Comparison of ENCODE assay signal across 19 cellular contexts in the genomic region with DNA sequence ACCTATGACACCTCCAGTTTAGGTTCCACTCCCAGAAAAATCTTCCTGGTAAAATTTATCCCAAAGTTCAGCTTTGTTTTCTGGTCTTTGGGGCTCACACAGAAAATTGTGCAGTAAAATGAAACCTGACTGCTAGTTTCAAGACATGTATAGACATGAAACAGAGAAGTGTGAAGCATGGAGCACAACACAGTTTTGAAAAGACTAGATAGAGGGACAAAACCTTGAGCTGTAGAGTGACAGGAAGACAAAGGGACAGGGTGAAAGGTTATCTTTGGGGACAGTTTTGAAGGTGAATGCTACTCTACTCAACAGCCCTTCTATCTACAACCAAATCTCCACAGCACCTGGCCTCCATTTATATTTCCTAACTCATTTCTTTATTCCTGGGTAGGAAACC.
DNase-seq lines count a peak whose midpoint lies in the region; ATAC-seq, FAIRE-seq and TF ChIP-seq lines count a peak whose summit lies in the region.
"Had no signal": no experiment of that assay in that cellular context is flagged by ENCODE, and none has a peak within 500 bp of the region (broad histone marks: within the 10 kb centered on the region; RNA-seq: fewer than 3 reads in every experiment).

No MANE protein-coding gene starts in this region.

- no peak for FAIRE-seq in D721Med (lab: Jason Lieb, UNC)
- FAIRE-seq: endothelial cell of umbilical vein, frontal cortex had no signal

- TF ChIP-seq CTCF in epithelial cell of esophagus (IDR thresholded peaks at IDR 0.05; ENCODE audit: insufficient read depth, low read depth, low read length, missing control alignments) = no peak
- no peak for TF ChIP-seq CTCF in D721Med (IDR thresholded peaks at IDR 0.05; ENCODE audit: insufficient read depth, missing control alignments)

- DNase-seq in epithelial cell of esophagus (ENCODE audit: low read depth) (peak; percentile 27), D721Med (ENCODE audit: insufficient read length, low spot score) (no peak)
- no peak for DNase-seq in activated naive CD4-positive, alpha-beta T cell (lab: John Stamatoyannopoulos, UW)
- DNase-seq: activated gamma-delta T cell treated with Interleukin-2 at 50 U/mL for 16 hours, H9, left lung, NCI-H1436, occipital lobe, SIG-M5, tibial artery had no signal

- H3K4me3 ChIP-seq in epithelial cell of esophagus (ENCODE audit: low read length) = no peak overlapping the region
- H3K4me3 ChIP-seq: ascending aorta, BLaER1, left lung, tibial artery had no signal

- ATAC-seq in GM18909 (IDR thresholded peaks at IDR 0.05; ENCODE audit: poor library complexity, unreplicated experiment) (peak; percentile 67), GM21576 (IDR thresholded peaks at IDR 0.05; ENCODE audit: unreplicated experiment) (peak; percentile 74), HG03159 (IDR thresholded peaks at IDR 0.05; ENCODE audit: unreplicated experiment) (peak; percentile 50), HG02763 (IDR thresholded peaks at IDR 0.05; ENCODE audit: unreplicated experiment) (no peak)
- ATAC-seq: activated CD4-positive, CD25-positive, alpha-beta regulatory T cell treated with anti-CD3 and anti-CD28 coated beads, Interleukin-2, amount 50 U/mL, for 24 hours; left lung had no signal
